16 cellular contexts compared by ENCODE assay signal in the genomic region with DNA sequence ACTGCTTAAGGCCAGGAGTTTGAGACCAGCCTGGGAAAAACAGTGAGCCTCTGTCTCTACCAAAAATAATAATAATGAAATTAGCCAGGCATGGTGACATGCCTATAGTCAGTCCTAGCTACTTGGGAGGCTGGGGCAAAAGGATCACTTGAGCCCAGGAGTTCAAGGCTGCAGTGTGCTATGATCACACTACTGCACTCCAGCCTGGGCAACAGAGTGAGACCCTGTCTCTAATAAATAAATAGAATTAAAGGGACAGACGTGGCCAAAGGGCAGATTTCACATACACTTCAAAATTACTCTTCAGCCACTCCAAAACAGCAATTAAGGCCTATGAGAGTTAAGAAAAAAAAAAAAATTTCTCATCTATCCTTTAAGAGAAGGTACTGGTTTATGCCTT. TPM values are rescaled to one million over a fixed set of nuclear protein-coding genes. Genes with fewer than 3 reads are reported as not detected.
DNase-seq lines count a peak whose midpoint lies in the region; ATAC-seq and TF ChIP-seq lines count a peak whose summit lies in the region.
"Had no signal": no experiment of that assay in that cellular context is flagged by ENCODE, and none has a peak within 500 bp of the region (broad histone marks: within the 10 kb centered on the region; RNA-seq: fewer than 3 reads in every experiment).

No MANE protein-coding gene starts in this region.

- no peak overlapping the region for H3K4me3 Mint-ChIP-seq in CD4-positive, CD25-positive, alpha-beta regulatory T cell
- no peak overlapping the region for H3K4me3 Mint-ChIP-seq in CD4-positive, alpha-beta T cell
- H3K4me3 Mint-ChIP-seq in T-helper 17 cell, result no peak overlapping the region
- no peak overlapping the region for H3K4me3 Mint-ChIP-seq in central memory CD8-positive, alpha-beta T cell
- H3K4me3 Mint-ChIP-seq: CD4-positive, alpha-beta memory T cell; HFFc6 had no signal

- TF ChIP-seq CTCF in CD4-positive, alpha-beta T cell (IDR thresholded peaks at IDR 0.05), result no peak

- H3K36me3 Mint-ChIP-seq in CD4-positive, CD25-positive, alpha-beta regulatory T cell, result peaks cover 11% of the 10 kb centered on the region
- H3K36me3 Mint-ChIP-seq in CD4-positive, alpha-beta T cell (ENCODE audit: low read depth), result peaks cover 28% of the 10 kb centered on the region
- no peaks in the 10 kb centered on the region for H3K36me3 Mint-ChIP-seq in T-helper 17 cell (ENCODE audit: low read depth)
- peaks cover 26% of the 10 kb centered on the region for H3K36me3 Mint-ChIP-seq in central memory CD8-positive, alpha-beta T cell (ENCODE audit: insufficient read depth)

- CTCF ChIA-PET in CD4-positive, alpha-beta T cell (lab: Charles Lee), result no interaction called here

- peaks cover 21 to 52% (median 41%) of the 10 kb centered on the region in 4 donors for H3K4me1 Mint-ChIP-seq in CD4-positive, CD25-positive, alpha-beta regulatory T cell
- peaks cover 44% of the 10 kb centered on the region for H3K4me1 Mint-ChIP-seq in CD4-positive, alpha-beta T cell (ENCODE audit: low read depth)
- peaks cover 22% of the 10 kb centered on the region for H3K4me1 Mint-ChIP-seq in T-helper 17 cell
- H3K4me1 Mint-ChIP-seq in central memory CD8-positive, alpha-beta T cell, result peaks cover 41% of the 10 kb centered on the region

- POLR2A ChIA-PET in CD4-positive, alpha-beta T cell (lab: Charles Lee), result no interaction called here

- H3K27ac Mint-ChIP-seq in CD4-positive, CD25-positive, alpha-beta regulatory T cell, result peak overlapping the region; percentile 62 to 85 (median 81)
- peak overlapping the region; percentile 46 for H3K27ac Mint-ChIP-seq in CD4-positive, alpha-beta T cell
- peak overlapping the region; percentile 87 for H3K27ac Mint-ChIP-seq in T-helper 17 cell
- peak overlapping the region; percentile 62 for H3K27ac Mint-ChIP-seq in central memory CD8-positive, alpha-beta T cell (ENCODE audit: low read depth)
- H3K27ac Mint-ChIP-seq: HFFc6 had no signal

- no peaks in the 10 kb centered on the region for H3K9me3 ChIP-seq in CD4-positive, CD25-positive, alpha-beta regulatory T cell (ENCODE audit: control insufficient read depth in 2 of 2, low read length in 2 of 2)
- H3K9me3 ChIP-seq in CD4-positive, alpha-beta T cell (ENCODE audit: control insufficient read depth, low read length), result no peaks in the 10 kb centered on the region
- no peaks in the 10 kb centered on the region for H3K9me3 ChIP-seq in T-helper 17 cell (ENCODE audit: control insufficient read depth, low read length, poor library complexity, severe bottlenecking)
- H3K9me3 ChIP-seq: BE2C had no signal

- H3K4me1 ChIP-seq in CD4-positive, CD25-positive, alpha-beta regulatory T cell (ENCODE audit: control insufficient read depth, insufficient read depth, low read length, poor library complexity, severe bottlenecking), result peaks cover 16% of the 10 kb centered on the region

- no peak for DNase-seq in CD4-positive, CD25-positive, alpha-beta regulatory T cell
- DNase-seq in CD4-positive, alpha-beta T cell, result no peak
- DNase-seq in T-helper 17 cell (no peak), NCI-H146 treated with DMSO at 0.1 percent for 48 hours (lab: John Stamatoyannopoulos, UW; ENCODE audit: unreplicated experiment) (no peak), HCEC 1CT (no peak)
- no peak for DNase-seq in central memory CD8-positive, alpha-beta T cell (ENCODE audit: low spot score in 2 of 2)
- DNase-seq in activated CD4-positive, CD25-positive, alpha-beta regulatory T cell (lab: John Stamatoyannopoulos, UW), result no peak
- DNase-seq: ACHN; BE2C; C1 segment of cervical spinal cord; CD4-positive, alpha-beta memory T cell; GM23248; HFFc6 had no signal

- ATAC-seq in CD4-positive, CD25-positive, alpha-beta regulatory T cell (ENCODE audit: low read depth in 2 of 2), result no peak
- ATAC-seq in CD4-positive, alpha-beta T cell (ENCODE audit: poor library complexity), result no peak
- no peak for ATAC-seq in T-helper 17 cell
- ATAC-seq in central memory CD8-positive, alpha-beta T cell (replicated peaks; ENCODE audit: extremely low read depth, poor library complexity, severe bottlenecking), result no peak
- no peak for ATAC-seq in HG03175 (IDR thresholded peaks at IDR 0.05; ENCODE audit: unreplicated experiment)
- ATAC-seq: HCT116 had no signal

- no peak overlapping the region for H3K4me3 ChIP-seq in CD4-positive, CD25-positive, alpha-beta regulatory T cell (ENCODE audit: low read depth, low read length)
- H3K4me3 ChIP-seq: GM23248 had no signal

- no peaks in the 10 kb centered on the region for H3K27me3 ChIP-seq in CD4-positive, CD25-positive, alpha-beta regulatory T cell (ENCODE audit: control insufficient read depth, insufficient read depth, low read length)
- no peaks in the 10 kb centered on the region for H3K27me3 ChIP-seq in CD4-positive, alpha-beta T cell (ENCODE audit: control insufficient read depth, insufficient read depth, low read length)
- H3K27me3 ChIP-seq: BE2C had no signal

- H3K36me3 ChIP-seq in CD4-positive, CD25-positive, alpha-beta regulatory T cell (ENCODE audit: control insufficient read depth, insufficient read depth, low read length), result no peaks in the 10 kb centered on the region
- H3K36me3 ChIP-seq: BE2C had no signal

- no peaks in the 10 kb centered on the region for H3K27me3 Mint-ChIP-seq in CD4-positive, CD25-positive, alpha-beta regulatory T cell
- no peaks in the 10 kb centered on the region for H3K27me3 Mint-ChIP-seq in CD4-positive, alpha-beta T cell
- no peaks in the 10 kb centered on the region for H3K27me3 Mint-ChIP-seq in T-helper 17 cell
- no peaks in the 10 kb centered on the region for H3K27me3 Mint-ChIP-seq in central memory CD8-positive, alpha-beta T cell
- H3K27me3 Mint-ChIP-seq: CD4-positive, alpha-beta memory T cell had no signal

- intact Hi-C loops in CD4-positive, alpha-beta T cell (cut with DNase I, micrococcal nuclease), result no loop called here

- H3K27ac ChIP-seq in CD4-positive, CD25-positive, alpha-beta regulatory T cell (ENCODE audit: insufficient read depth, low read length, poor library complexity, severe bottlenecking), result no peak overlapping the region
- H3K27ac ChIP-seq in CD4-positive, alpha-beta T cell (ENCODE audit: low read depth, low read length), result no peak overlapping the region
- H3K27ac ChIP-seq: GM23248, KMS-11 had no signal

- no peaks in the 10 kb centered on the region for H3K9me3 Mint-ChIP-seq in CD4-positive, CD25-positive, alpha-beta regulatory T cell
- H3K9me3 Mint-ChIP-seq in CD4-positive, alpha-beta T cell, result no peaks in the 10 kb centered on the region
- H3K9me3 Mint-ChIP-seq in central memory CD8-positive, alpha-beta T cell, result no peaks in the 10 kb centered on the region
- H3K9me3 Mint-ChIP-seq: CD4-positive, alpha-beta memory T cell; HFFc6 had no signal

RNA-seq across cellular contexts. Expression of gene GATAD2B, which starts 45.7 kb away (rescaled TPM):
- 81.5 TPM for total RNA-seq in CD4-positive, CD25-positive, alpha-beta regulatory T cell
- 1 to 10 TPM; 2.9 to 4.5 (median 3.3) TPM for polyA plus RNA-seq in CD4-positive, CD25-positive, alpha-beta regulatory T cell
- total RNA-seq in CD4-positive, alpha-beta T cell, result 10 to 100 TPM; 51.6 to 52.3 TPM
- 10 to 100 TPM; 63.3 to 72.9 TPM for total RNA-seq in T-helper 17 cell
